ENCODE assay signal across 9 cellular contexts in the genomic region with DNA sequence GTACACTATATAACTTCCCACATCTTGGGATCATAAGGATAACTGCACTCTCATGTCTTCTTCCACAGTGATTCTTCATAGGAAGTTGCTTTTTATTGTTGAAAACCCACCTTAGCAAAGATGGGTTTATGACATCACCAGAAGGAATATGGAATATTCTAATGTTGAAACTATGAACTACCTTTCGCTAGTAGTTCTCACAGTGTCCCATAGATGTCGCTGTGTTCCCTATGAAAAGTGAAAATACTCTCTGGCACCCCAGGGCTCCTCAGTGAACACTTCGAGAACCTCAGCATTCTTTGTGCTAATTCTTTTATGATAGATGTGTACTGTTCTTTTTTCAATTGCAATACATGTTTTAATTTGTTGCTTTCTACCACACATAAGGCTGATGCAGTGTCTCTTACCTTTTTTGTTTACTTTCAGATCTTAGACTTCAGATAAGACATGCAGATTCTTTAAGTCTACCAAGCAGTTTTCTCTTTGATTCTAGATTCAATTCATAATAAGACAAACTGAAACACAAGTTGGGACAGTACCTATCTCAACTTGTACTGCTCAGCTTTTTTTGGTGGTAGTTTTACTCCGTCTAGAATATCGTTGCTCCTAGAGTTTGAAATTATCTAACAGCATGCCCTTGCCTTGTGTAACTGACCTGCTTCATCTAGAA.
DNase-seq lines count a peak whose midpoint lies in the region; TF ChIP-seq lines count a peak whose summit lies in the region.
"Had no signal": no experiment of that assay in that cellular context is flagged by ENCODE, and none has a peak within 500 bp of the region (broad histone marks: within the 10 kb centered on the region; RNA-seq: fewer than 3 reads in every experiment).

No MANE protein-coding gene starts in this region.

- peaks cover 13% of the 10 kb centered on the region for H3K4me1 Mint-ChIP-seq in activated CD4-positive, alpha-beta memory T cell treated with anti-CD3 and anti-CD28 coated beads for 36 hours (ENCODE audit: low read depth)

- peaks cover 23% of the 10 kb centered on the region for H3K36me3 Mint-ChIP-seq in activated CD4-positive, alpha-beta memory T cell treated with anti-CD3 and anti-CD28 coated beads for 36 hours

- H3K9me3 Mint-ChIP-seq in activated CD4-positive, alpha-beta memory T cell treated with anti-CD3 and anti-CD28 coated beads for 36 hours, result peaks cover 4% of the 10 kb centered on the region

- no peaks in the 10 kb centered on the region for H3K27me3 Mint-ChIP-seq in activated CD4-positive, alpha-beta memory T cell treated with anti-CD3 and anti-CD28 coated beads for 36 hours
- H3K27me3 Mint-ChIP-seq: memory B cell had no signal

- TF ChIP-seq CTCF in C4-2B (conservative IDR thresholded peaks at IDR 0.05) (peak; percentile 95), fibroblast of villous mesenchyme (IDR thresholded peaks at IDR 0.05; ENCODE audit: insufficient read depth, low read depth, low read length) (peak; percentile 74)

- H3K27ac ChIP-seq in C4-2B, result no peak overlapping the region

- intact Hi-C loops in activated CD4-positive, alpha-beta memory T cell treated with anti-CD3 and anti-CD28 coated beads for 36 hours (cut with micrococcal nuclease), result loop anchor here (1.0 kb wide), 1 partner anchor 77 kb away; no protein-coding TSS in a partner anchor

- no peak overlapping the region for H3K4me3 ChIP-seq in fibroblast of villous mesenchyme (ENCODE audit: low read depth, low read length)

- CTCF ChIA-PET in activated CD4-positive, alpha-beta memory T cell treated with anti-CD3 and anti-CD28 coated beads for 36 hours (lab: Charles Lee), result interaction anchor here (1.0 to 2.0 kb wide), 5 partner anchors 48 to 78 kb away, joined by 3 to 11 read pairs (median 5); no protein-coding TSS in a partner anchor

- no peak overlapping the region for H3K27ac Mint-ChIP-seq in activated CD4-positive, alpha-beta memory T cell treated with anti-CD3 and anti-CD28 coated beads for 36 hours
- H3K27ac Mint-ChIP-seq: memory B cell had no signal

- peak; percentile 39 for DNase-seq in HT-29 (ENCODE audit: low spot score)
- peak; percentile 38 for DNase-seq in activated CD4-positive, alpha-beta memory T cell treated with anti-CD3 and anti-CD28 coated beads for 36 hours
- peak; percentile 50 for DNase-seq in fibroblast of villous mesenchyme (ENCODE audit: low read depth)
- DNase-seq in stimulated activated CD4-positive, alpha-beta T cell treated with anti-CD3 and anti-CD28 coated beads, Interleukin-12 subunit alpha, Interleukin-12 subunit beta, amount 100 ng/mL, for 48 hours (ENCODE audit: low read depth in 2 of 3, low spot score in 1 of 3), result peak in 2 of 3 donors; percentile 16 to 50
- no peak for DNase-seq in kidney glomerular epithelial cell (lab: John Stamatoyannopoulos, UW)
- DNase-seq in dedifferentiated amniotic fluid mesenchymal stem cell (ENCODE audit: extremely low spot score), result no peak
- DNase-seq in NCI-H1930 (lab: John Stamatoyannopoulos, UW), result no peak

- POLR2A ChIA-PET in activated CD4-positive, alpha-beta memory T cell treated with anti-CD3 and anti-CD28 coated beads for 36 hours (lab: Charles Lee), result no interaction called here

- H3K4me3 Mint-ChIP-seq in activated CD4-positive, alpha-beta memory T cell treated with anti-CD3 and anti-CD28 coated beads for 36 hours, result no peak overlapping the region

Comparison
In these comparisons a context has a peak if more than half of its experiments do, and no peak if none do; other contexts are left out.
1. DNase-seq: peak in HT-29 (single experiment), activated CD4-positive, alpha-beta memory T cell treated with anti-CD3 and anti-CD28 coated beads for 36 hours (single experiment), fibroblast of villous mesenchyme (single experiment) and stimulated activated CD4-positive, alpha-beta T cell treated with anti-CD3 and anti-CD28 coated beads, Interleukin-12 subunit alpha, Interleukin-12 subunit beta, amount 100 ng/mL, for 48 hours (2 of 3); none in kidney glomerular epithelial cell (single experiment), dedifferentiated amniotic fluid mesenchymal stem cell (single experiment) and NCI-H1930 (0 of 2).